In the genomic region with DNA sequence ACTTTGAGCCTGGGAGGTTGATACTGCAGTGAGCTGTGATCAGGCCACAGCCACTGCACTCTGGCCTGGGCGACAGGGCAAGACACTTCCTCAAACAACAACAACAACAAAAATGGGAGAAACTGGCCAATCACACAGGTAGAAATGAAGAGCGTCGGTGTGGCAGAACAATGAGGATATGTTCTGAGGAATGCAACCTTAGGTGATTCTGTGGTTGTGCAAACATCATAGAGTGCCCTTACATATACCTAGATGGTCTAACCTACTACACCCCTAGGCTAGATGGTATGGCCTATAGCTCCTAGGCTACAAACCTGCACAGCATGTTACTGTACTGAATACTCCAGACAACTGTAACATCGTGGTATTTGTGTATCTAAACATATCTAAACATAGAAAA, we compare ENCODE assay signal across 23 cellular contexts. TPM values are rescaled to one million over a fixed set of nuclear protein-coding genes. Genes with fewer than 3 reads are reported as not detected.
A peak's percentile ranks its signal among the peaks of the same experiment; 100 is the strongest.
DNase-seq lines count a peak whose midpoint lies in the region; ATAC-seq, FAIRE-seq and TF ChIP-seq lines count a peak whose summit lies in the region.
"Had no signal": no experiment of that assay in that cellular context is flagged by ENCODE, and none has a peak within 500 bp of the region (broad histone marks: within the 10 kb centered on the region; RNA-seq: fewer than 3 reads in every experiment).

No MANE protein-coding gene starts in this region.

- TF ChIP-seq CTCF in LNCaP clone FGC (IDR thresholded peaks at IDR 0.05; ENCODE audit: control insufficient read depth, extremely low read depth, insufficient read depth): no peak
- TF ChIP-seq CTCF in bronchial epithelial cell (IDR thresholded peaks at IDR 0.05; ENCODE audit: insufficient read depth, low read length, severe bottlenecking): no peak

- no peak overlapping the region for H3K27ac Mint-ChIP-seq in activated naive CD8-positive, alpha-beta T cell treated with anti-CD3 and anti-CD28 coated beads, Interleukin-2, amount 50 U/mL, for 24 hours
- H3K27ac Mint-ChIP-seq: B cell; CD14-positive monocyte; CD4-positive, alpha-beta T cell had no signal

- ATAC-seq in HG02610 (IDR thresholded peaks at IDR 0.05; ENCODE audit: unreplicated experiment): no peak
- no peak for ATAC-seq in activated naive CD8-positive, alpha-beta T cell treated with anti-CD3 and anti-CD28 coated beads, Interleukin-2, amount 50 U/mL, for 24 hours
- ATAC-seq: GM12878 had no signal

- peak; percentile 41 for DNase-seq in SIG-M5 treated with dmso at 0.1 percent for 504 hours (lab: John Stamatoyannopoulos, UW; ENCODE audit: unreplicated experiment)
- no peak for DNase-seq in SIG-M5 (lab: John Stamatoyannopoulos, UW)
- DNase-seq in LNCaP clone FGC (ENCODE audit: low read depth): peak; percentile 21
- no peak for DNase-seq in bronchial epithelial cell (ENCODE audit: low read depth)
- no peak for DNase-seq in activated naive CD8-positive, alpha-beta T cell treated with anti-CD3 and anti-CD28 coated beads, Interleukin-2, amount 50 U/mL, for 24 hours
- DNase-seq: CD4-positive, alpha-beta T cell; CD8-positive, alpha-beta memory T cell; DMS 273 treated with DMSO at 0.1 percent for 48 hours; DMS79; EL; GDM1; GM23248; H7; HCEC 1CT had no signal

- no peaks in the 10 kb centered on the region for H3K9me3 Mint-ChIP-seq in activated naive CD8-positive, alpha-beta T cell treated with anti-CD3 and anti-CD28 coated beads, Interleukin-2, amount 50 U/mL, for 24 hours
- H3K9me3 Mint-ChIP-seq: CD4-positive, alpha-beta T cell; CD8-positive, alpha-beta memory T cell had no signal

- peaks cover under 1% of the 10 kb centered on the region for H3K36me3 Mint-ChIP-seq in activated naive CD8-positive, alpha-beta T cell treated with anti-CD3 and anti-CD28 coated beads, Interleukin-2, amount 50 U/mL, for 24 hours (ENCODE audit: low read depth)
- H3K36me3 Mint-ChIP-seq: CD14-positive monocyte had no signal

- no peak overlapping the region for H3K4me3 Mint-ChIP-seq in activated naive CD8-positive, alpha-beta T cell treated with anti-CD3 and anti-CD28 coated beads, Interleukin-2, amount 50 U/mL, for 24 hours
- H3K4me3 Mint-ChIP-seq: B cell; CD14-positive monocyte; CD4-positive, alpha-beta T cell had no signal

- H3K36me3 ChIP-seq in bronchial epithelial cell (ENCODE audit: control insufficient read depth, insufficient read depth, low read length): no peaks in the 10 kb centered on the region
- H3K36me3 ChIP-seq: BLaER1 had no signal

- peaks cover 14% of the 10 kb centered on the region for H3K4me1 Mint-ChIP-seq in activated naive CD8-positive, alpha-beta T cell treated with anti-CD3 and anti-CD28 coated beads, Interleukin-2, amount 50 U/mL, for 24 hours

- peak; percentile 55 for FAIRE-seq in bronchial epithelial cell (lab: Jason Lieb, UNC)
- FAIRE-seq: A204.1, D721Med, GM12878, GM19239, H1 had no signal

- H3K27me3 ChIP-seq in bronchial epithelial cell (ENCODE audit: control insufficient read depth, insufficient read depth, low read length): no peaks in the 10 kb centered on the region
- H3K27me3 ChIP-seq: BLaER1 had no signal

- H3K4me3 ChIP-seq in LNCaP clone FGC (ENCODE audit: low read depth, low read length) (no peak overlapping the region), bronchial epithelial cell (ENCODE audit: low read depth, low read length) (no peak overlapping the region)
- H3K4me3 ChIP-seq: BLaER1, GM12878, GM23248 had no signal

- H3K27me3 Mint-ChIP-seq in activated naive CD8-positive, alpha-beta T cell treated with anti-CD3 and anti-CD28 coated beads, Interleukin-2, amount 50 U/mL, for 24 hours: no peaks in the 10 kb centered on the region
- H3K27me3 Mint-ChIP-seq: B cell; CD4-positive, alpha-beta T cell had no signal

RNA-seq across cellular contexts. Expression of a gene that starts 3.7 kb away (rescaled TPM):
- 21.3 and 21.9 TPM in 2 replicates for total RNA-seq in bronchial epithelial cell

RNA-seq across cellular contexts. Expression of a gene that starts 9.9 kb away (rescaled TPM):
- not detected in 2 replicates for total RNA-seq in bronchial epithelial cell
- total RNA-seq: B cell; CD4-positive, alpha-beta T cell; CD8-positive, alpha-beta memory T cell; GM12878; GM23248; H1; H7 had no signal

Comparison
In these comparisons a context has a peak if more than half of its experiments do, and no peak if none do; other contexts are left out.
1. DNase-seq: peak in SIG-M5 treated with dmso at 0.1 percent for 504 hours (single experiment) and LNCaP clone FGC (single experiment); none in SIG-M5 (single experiment), bronchial epithelial cell (single experiment) and activated naive CD8-positive, alpha-beta T cell treated with anti-CD3 and anti-CD28 coated beads, Interleukin-2, amount 50 U/mL, for 24 hours (single experiment).